17 cellular contexts compared by ENCODE assay signal in genomic region chr9:136946893-136947891, GRCh38. TPM values are rescaled to one million over a fixed set of nuclear protein-coding genes. Genes with fewer than 3 reads are reported as not detected.
DNase-seq lines count a peak whose midpoint lies in the region; ATAC-seq and TF ChIP-seq lines count a peak whose summit lies in the region.
"Had no signal": no experiment of that assay in that cellular context is flagged by ENCODE, and none has a peak within 500 bp of the region (broad histone marks: within the 10 kb centered on the region; RNA-seq: fewer than 3 reads in every experiment).

No MANE protein-coding gene starts in this region.

- CTCF ChIA-PET in HEK293 (lab: Yijun Ruan, JAX): interaction anchor here (0.6 to 5.7 kb wide), 28 partner anchors 15 to 509 kb away, joined by 3 to 119 read pairs (median 6); partner anchors contain the start of genes CLIC3, NPDC1 and PAXX

- H3K27me3 ChIP-seq in liver (ENCODE audit: control insufficient read depth in 4 of 4, insufficient read depth in 4 of 4, low read length in 3 of 4): no peaks in the 10 kb centered on the region
- H3K27me3 ChIP-seq: ovary had no signal

- no peaks in the 10 kb centered on the region for H3K27me3 Mint-ChIP-seq in stimulated activated naive B cell treated with anti-CD40 and anti-IgM and Interleukin-4, amounts not matched to agents 10 μg/mL and 1 μg/mL and 100 μg/mL, for 72 hours

- no peak for ATAC-seq in HG03025 (IDR thresholded peaks at IDR 0.05; ENCODE audit: low FRiP score, unreplicated experiment)
- no peak for ATAC-seq in stimulated activated naive B cell treated with anti-CD40 and anti-IgM and Interleukin-4, amounts not matched to agents 10 μg/mL and 1 μg/mL and 100 μg/mL, for 72 hours (replicated peaks)

- H3K9me3 ChIP-seq in HEK293 (ENCODE audit: control insufficient read depth, insufficient read depth, low read depth, low read length) (no peaks in the 10 kb centered on the region), liver (ENCODE audit: control insufficient read depth in 4 of 4, low read length in 3 of 4) (no peaks in the 10 kb centered on the region)
- H3K9me3 ChIP-seq: ovary had no signal

- no peak overlapping the region for H3K27ac ChIP-seq in HEK293 (ENCODE audit: extremely low read depth, low read depth, low read length)
- H3K27ac ChIP-seq in liver (ENCODE audit: low read depth in 1 of 2, low read length in 2 of 2): peak overlapping the region; percentile 86 to 95
- H3K27ac ChIP-seq: ovary had no signal

- H3K9ac ChIP-seq in liver (ENCODE audit: low read depth in 1 of 2, low read length in 2 of 2): peak overlapping the region; percentile 8 to 20

- H3K36me3 ChIP-seq in HEK293 (ENCODE audit: control insufficient read depth in 2 of 2, insufficient read depth in 1 of 2, low read length in 2 of 2) (peaks cover 0 to 12% of the 10 kb centered on the region in 2 experiments; a peak in 1 of 3 replicates), liver (ENCODE audit: control insufficient read depth in 4 of 4, insufficient read depth in 3 of 4, low read depth in 1 of 4, low read length in 3 of 4) (peaks cover 0 to under 1% (median 0%) of the 10 kb centered on the region in 4 donors)
- H3K36me3 ChIP-seq: ovary had no signal

- no peak overlapping the region for H3K4me3 Mint-ChIP-seq in stimulated activated naive B cell treated with anti-CD40 and anti-IgM and Interleukin-4, amounts not matched to agents 10 μg/mL and 1 μg/mL and 100 μg/mL, for 72 hours

- H3K4me1 ChIP-seq in HEK293 (ENCODE audit: control insufficient read depth, insufficient read depth, low read length) (no peaks in the 10 kb centered on the region; the same call in 1 of the 2 replicates), liver (ENCODE audit: control insufficient read depth in 4 of 4, insufficient read depth in 4 of 4, low read length in 3 of 4) (peaks cover 10 to 51% (median 34%) of the 10 kb centered on the region in 4 donors)

- no peak overlapping the region for H3K4me3 ChIP-seq in HEK293 (ENCODE audit: low read depth, low read length)
- H3K4me3 ChIP-seq in liver (ENCODE audit: low read depth in 1 of 3, low read length in 3 of 3): peak overlapping the region; percentile 9 to 78 (median 62)
- H3K4me3 ChIP-seq: ovary had no signal

- H3K27ac Mint-ChIP-seq in stimulated activated naive B cell treated with anti-CD40 and anti-IgM and Interleukin-4, amounts not matched to agents 10 μg/mL and 1 μg/mL and 100 μg/mL, for 72 hours: no peak overlapping the region

- TF ChIP-seq CTCF in HEK293 (tag by site-specific recombination; IDR thresholded peaks at IDR 0.05) (no peak), liver (IDR thresholded peaks at IDR 0.05; ENCODE audit: low read depth, low read length, missing input control) (no peak)

- no peaks in the 10 kb centered on the region for H3K9me3 Mint-ChIP-seq in stimulated activated naive B cell treated with anti-CD40 and anti-IgM and Interleukin-4, amounts not matched to agents 10 μg/mL and 1 μg/mL and 100 μg/mL, for 72 hours

- no peak for TF ChIP-seq RAD21 in liver (IDR thresholded peaks at IDR 0.05)

- POLR2A ChIA-PET in HEK293 (lab: Yijun Ruan, JAX): interaction anchor here (0.8 to 4.9 kb wide), 12 partner anchors 29 to 147 kb away, joined by 3 to 24 read pairs (median 4); partner anchors contain the start of genes MAN1B1, PAXX and PTGDS

- peaks cover 0 to 4% of the 10 kb centered on the region in 2 donors for H3K36me3 Mint-ChIP-seq in stimulated activated naive B cell treated with anti-CD40 and anti-IgM and Interleukin-4, amounts not matched to agents 10 μg/mL and 1 μg/mL and 100 μg/mL, for 72 hours

- peak; percentile 70 for DNase-seq in cerebellar cortex (ENCODE audit: low spot score)
- peak; percentile 56 for DNase-seq in superior temporal gyrus (ENCODE audit: extremely low spot score)
- no peak for DNase-seq in activated CD4-positive, alpha-beta T cell treated with anti-CD3 and anti-CD28 coated beads for 48 hours
- no peak for DNase-seq in stimulated activated naive B cell treated with anti-CD40 and anti-IgM and Interleukin-4, amounts not matched to agents 10 μg/mL and 1 μg/mL and 100 μg/mL, for 72 hours
- DNase-seq: NCI-H1048; NCI-H510A; stimulated activated CD4-positive, alpha-beta T cell treated with anti-CD3 and anti-CD28 coated beads, Interleukin-2, amount 100 ng/mL, for 24 hours; stimulated activated naive CD4-positive, alpha-beta T cell; T-helper 9 cell had no signal

- H3K4me1 Mint-ChIP-seq in stimulated activated naive B cell treated with anti-CD40 and anti-IgM and Interleukin-4, amounts not matched to agents 10 μg/mL and 1 μg/mL and 100 μg/mL, for 72 hours: peaks cover 8 to 24% of the 10 kb centered on the region in 2 donors

- WGBS in liver: 30% methylated on average over 29 of the region's 29 CpGs

TF ChIP-seq in HEK293, 187 proteins besides CTCF, POLR2A, EP300 and RAD21 (continues in another document):
- TF ChIP-seq SP3 (tag by site-specific recombination; IDR thresholded peaks at IDR 0.05) (no peak), ZIC2 (tag by site-specific recombination; IDR thresholded peaks at IDR 0.05) (0 out of 2 replicates have a peak, but pooled peaks have one; percentile 9), EGR2 (tag by site-specific recombination; IDR thresholded peaks at IDR 0.05; ENCODE audit: low read depth) (peak; percentile 89), ZNF785 (tag by site-specific recombination; IDR thresholded peaks at IDR 0.05) (no peak), ZNF792 (tag by site-specific recombination; IDR thresholded peaks at IDR 0.05) (no peak), HIC1 (tag by site-specific recombination; IDR thresholded peaks at IDR 0.05) (0 out of 2 replicates have a peak, but pooled peaks have one; percentile 60), MZF1 (tag by site-specific recombination; IDR thresholded peaks at IDR 0.05; ENCODE audit: borderline replicate concordance) (no peak), ZNF777 (tag by site-specific recombination; IDR thresholded peaks at IDR 0.05; ENCODE audit: borderline replicate concordance) (no peak), ZNF114 (tag by site-specific recombination; IDR thresholded peaks at IDR 0.05) (no peak), ZNF514 (tag by site-specific recombination; IDR thresholded peaks at IDR 0.05) (no peak)

TF ChIP-seq in liver, 16 proteins besides CTCF, POLR2A, EP300 and RAD21:
- no peak for TF ChIP-seq RXRA (IDR thresholded peaks at IDR 0.05)
- no peak for TF ChIP-seq YY1 (IDR thresholded peaks at IDR 0.05)
- TF ChIP-seq REST (IDR thresholded peaks at IDR 0.05): no peak
- no peak for TF ChIP-seq HNF4A (conservative IDR thresholded peaks at IDR 0.05)
- TF ChIP-seq HNF4G (IDR thresholded peaks at IDR 0.05): no peak
- TF ChIP-seq GABPA (IDR thresholded peaks at IDR 0.05 in 1 of 2, conservative IDR thresholded peaks at IDR 0.05 in 1 of 2): no peak
- no peak for TF ChIP-seq EGR1 (IDR thresholded peaks at IDR 0.05; ENCODE audit: low read depth in 2 of 2)

RNA-seq across cellular contexts. Expression of gene C8G, which starts 2.1 kb away (rescaled TPM):
- total RNA-seq in liver: 100 to 1,000 TPM in 1 of 2 donors, 10 to 100 TPM in 1; 25.1 to 323 TPM
- polyA plus RNA-seq in liver: 1,000 to 10,000 TPM in 1 of 2 donors, 100 to 1,000 TPM in 1; 892 to 1,117 TPM
- total RNA-seq: frontal cortex, RPMI7951 had no signal

RNA-seq across cellular contexts. Expression of gene FBXW5, which starts 2.7 kb away (rescaled TPM):
- total RNA-seq in liver: 100 to 1,000 TPM in 1 of 2 donors, 10 to 100 TPM in 1; 64.0 to 163 TPM
- 100 to 1,000 TPM in 1 of 2 donors, 10 to 100 TPM in 1; 87.1 to 130 TPM for polyA plus RNA-seq in liver

RNA-seq across cellular contexts. Expression of gene LCN12, which starts 4.9 kb away (rescaled TPM):
- 1 to 10 TPM; 2.3 to 5.2 TPM for total RNA-seq in liver
- polyA plus RNA-seq in liver: 10 to 100 TPM in 1 of 2 donors, 1 to 10 TPM in 1; 7.3 to 12.2 TPM
- total RNA-seq: dermis microvascular lymphatic vessel endothelial cell, frontal cortex, RPMI7951 had no signal

RNA-seq across cellular contexts. Expression of gene PTGDS, which starts 30.1 kb away (rescaled TPM):
- 1 to 10 TPM in 1 of 2 donors, under 1 TPM in 1; 0.23 to 5.4 TPM for total RNA-seq in liver
- polyA plus RNA-seq in liver: 10 to 100 TPM in 1 of 2 donors, 1 to 10 TPM in 1; 7.4 to 15.2 TPM
- total RNA-seq: Calu3 had no signal

RNA-seq across cellular contexts. Expression of gene LCNL1, which starts 35.6 kb away (rescaled TPM):
- under 1 TPM in 1 of 2 donors, not detected in 1; 0.08 TPM for total RNA-seq in liver
- polyA plus RNA-seq in liver: under 1 TPM in 1 of 2 donors, not detected in 1; 0.01 TPM
- total RNA-seq: Calu3, dermis microvascular lymphatic vessel endothelial cell, RPMI7951 had no signal

Comparison
In these comparisons a context has a peak if more than half of its experiments do, and no peak if none do; other contexts are left out.
1. DNase-seq: peak in cerebellar cortex (single experiment) and superior temporal gyrus (single experiment); none in activated CD4-positive, alpha-beta T cell treated with anti-CD3 and anti-CD28 coated beads for 48 hours (single experiment) and stimulated activated naive B cell treated with anti-CD40 and anti-IgM and Interleukin-4, amounts not matched to agents 10 μg/mL and 1 μg/mL and 100 μg/mL, for 72 hours (single experiment).